ENCODE assay signal across 13 cellular contexts in genomic region chr7:122602800-122603199, GRCh38.
"Had no signal": no experiment of that assay in that cellular context is flagged by ENCODE, and none has a peak within 500 bp of the region (broad histone marks: within the 10 kb centered on the region; RNA-seq: fewer than 3 reads in every experiment).

No MANE protein-coding gene starts in this region.

- ATAC-seq: right lobe of liver; stimulated activated effector memory CD8-positive, alpha-beta T cell treated with anti-CD3 and anti-CD28 coated beads, Interleukin-12 subunit alpha, Interleukin-12 subunit beta, amount 100 ng/mL, for 72 hours had no signal

- DNase-seq: dermis blood vessel endothelial cell; head of caudate nucleus; kidney glomerular epithelial cell; mesendoderm; naive B cell; retina; right lobe of liver; stimulated activated CD4-positive, alpha-beta T cell treated with anti-CD3 and anti-CD28 coated beads, Interleukin-4, amount 100 ng/mL, for 1 hour; stimulated activated CD8-positive, alpha-beta memory T cell treated with anti-CD3 and anti-CD28 coated beads, Interleukin-4, amount 100 ng/mL, for 48 hours; tibial artery; upper lobe of left lung; uterus had no signal
